11 cellular contexts compared by ENCODE assay signal in the genomic region with DNA sequence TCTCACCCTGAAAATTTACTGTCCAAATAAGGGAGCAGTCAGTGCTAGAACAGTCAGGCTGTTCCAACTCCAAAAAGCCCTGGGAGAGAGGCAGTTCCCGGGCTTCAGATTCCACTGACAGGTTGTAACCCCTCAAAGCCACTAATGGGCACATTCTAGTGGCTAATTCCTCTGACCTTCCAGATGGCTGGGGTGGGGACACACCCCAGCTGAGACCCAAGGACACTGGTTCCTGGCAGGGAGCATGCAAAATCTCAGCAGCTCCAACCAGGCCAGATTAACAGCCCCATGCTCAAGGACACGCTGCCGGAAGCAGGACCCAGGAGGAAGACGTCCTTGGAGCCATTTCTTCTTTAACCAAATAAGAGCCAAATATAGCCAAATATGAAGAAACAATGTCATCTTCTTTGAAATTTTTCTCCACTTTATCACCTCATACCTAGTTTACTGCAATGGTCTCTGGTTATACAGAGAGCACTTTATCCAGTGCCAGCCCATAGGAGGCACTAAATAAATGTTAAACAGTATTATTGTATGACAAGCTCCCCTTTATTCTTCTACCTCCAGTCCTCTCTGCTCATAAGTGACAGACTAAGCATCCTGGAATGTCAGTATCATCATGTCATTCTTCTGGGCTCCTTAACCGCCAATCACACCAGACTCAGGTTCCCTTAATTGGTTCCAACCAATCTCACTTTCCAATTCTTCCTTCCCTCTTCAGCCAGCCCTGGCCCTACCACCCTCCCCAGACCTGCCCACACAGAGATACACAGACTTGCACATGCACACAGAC.
DNase-seq lines count a peak whose midpoint lies in the region; ATAC-seq and TF ChIP-seq lines count a peak whose summit lies in the region.
"Had no signal": no experiment of that assay in that cellular context is flagged by ENCODE, and none has a peak within 500 bp of the region (broad histone marks: within the 10 kb centered on the region; RNA-seq: fewer than 3 reads in every experiment).

No MANE protein-coding gene starts in this region.

- no peaks in the 10 kb centered on the region for H3K9me3 Mint-ChIP-seq in neural crest cell
- H3K9me3 Mint-ChIP-seq: activated T-cell treated with anti-CD3 and anti-CD28 coated beads, Interleukin-2, amount 50 U/mL, for 72 hours; CD4-positive, CD25-positive, alpha-beta regulatory T cell had no signal

- H3K4me3 ChIP-seq in gastroesophageal sphincter, result no peak overlapping the region
- H3K4me3 ChIP-seq in upper lobe of right lung, result no peak overlapping the region

- peaks cover 10% of the 10 kb centered on the region for H3K4me1 Mint-ChIP-seq in neural crest cell
- H3K4me1 Mint-ChIP-seq: CD4-positive, CD25-positive, alpha-beta regulatory T cell had no signal

- no peak for TF ChIP-seq POLR2A in gastroesophageal sphincter (IDR thresholded peaks at IDR 0.05)

- H3K27ac ChIP-seq in gastroesophageal sphincter (peak overlapping the region; percentile 87 to 98 (median 90)), upper lobe of right lung (peak overlapping the region; percentile 51)

- no peaks in the 10 kb centered on the region for H3K27me3 Mint-ChIP-seq in neural crest cell (ENCODE audit: low read depth)

- no peak for DNase-seq in neural crest cell (ENCODE audit: low read depth, low spot score)
- no peak for DNase-seq in upper lobe of right lung
- DNase-seq in D341Med (ENCODE audit: low spot score), result no peak
- no peak for DNase-seq in NCI-H1048 (lab: John Stamatoyannopoulos, UW)
- DNase-seq in GM19238 (ENCODE audit: insufficient read length, low spot score), result no peak
- DNase-seq: activated CD4-positive, alpha-beta T cell treated with anti-CD3 and anti-CD28 coated beads for 48 hours; activated T-cell treated with anti-CD3 and anti-CD28 coated beads, Interleukin-2, amount 50 U/mL, for 72 hours; CD4-positive, CD25-positive, alpha-beta regulatory T cell had no signal

- H3K9me3 ChIP-seq in gastroesophageal sphincter (no peaks in the 10 kb centered on the region), upper lobe of right lung (no peaks in the 10 kb centered on the region)

- ATAC-seq in SK-N-SH treated with all-trans-retinoic acid at 6 μM for 48 hours (peak; percentile 9; the same call in 1 of the 3 replicates), gastroesophageal sphincter (peak; percentile 16), upper lobe of right lung (peak; percentile 74)
- ATAC-seq: activated T-cell treated with anti-CD3 and anti-CD28 coated beads, Interleukin-2, amount 50 U/mL, for 72 hours; esophagus mucosa had no signal

- H3K27me3 ChIP-seq in gastroesophageal sphincter (no peaks in the 10 kb centered on the region), upper lobe of right lung (no peaks in the 10 kb centered on the region)

- TF ChIP-seq CTCF in gastroesophageal sphincter (IDR thresholded peaks at IDR 0.05) (no peak), neural crest cell (conservative IDR thresholded peaks at IDR 0.05) (no peak), upper lobe of right lung (IDR thresholded peaks at IDR 0.05) (no peak)

- H3K27ac Mint-ChIP-seq in neural crest cell (ENCODE audit: unreplicated experiment), result peak overlapping the region; percentile 94
- H3K27ac Mint-ChIP-seq: activated T-cell treated with anti-CD3 and anti-CD28 coated beads, Interleukin-2, amount 50 U/mL, for 72 hours; CD4-positive, CD25-positive, alpha-beta regulatory T cell had no signal

- peaks cover 52 to 100% (median 76%) of the 10 kb centered on the region in 3 donors for H3K4me1 ChIP-seq in gastroesophageal sphincter
- peaks cover 29% of the 10 kb centered on the region for H3K4me1 ChIP-seq in upper lobe of right lung

- TF ChIP-seq EP300 in gastroesophageal sphincter (IDR thresholded peaks at IDR 0.05), result no peak

- intact Hi-C loops in upper lobe of right lung (cut with DNase I), result no loop called here

- no peaks in the 10 kb centered on the region for H3K36me3 ChIP-seq in gastroesophageal sphincter
- no peaks in the 10 kb centered on the region for H3K36me3 ChIP-seq in upper lobe of right lung

- H3K36me3 Mint-ChIP-seq in neural crest cell (ENCODE audit: low read depth), result no peaks in the 10 kb centered on the region
- H3K36me3 Mint-ChIP-seq: CD4-positive, CD25-positive, alpha-beta regulatory T cell had no signal

- WGBS in gastroesophageal sphincter (ENCODE audit: low coverage in 1 of 2), 2 donors, result 38 to 43% methylated on average over 5 of the region's 5 CpGs

- no peak overlapping the region for H3K4me3 Mint-ChIP-seq in neural crest cell
- H3K4me3 Mint-ChIP-seq: activated T-cell treated with anti-CD3 and anti-CD28 coated beads, Interleukin-2, amount 50 U/mL, for 72 hours; CD4-positive, CD25-positive, alpha-beta regulatory T cell had no signal

TF ChIP-seq in SK-N-SH treated with all-trans-retinoic acid at 6 μM for 48 hours, 23 proteins besides CTCF, POLR2A, EP300 and RAD21 (continues in another document):
- TF ChIP-seq, protein P1, sequence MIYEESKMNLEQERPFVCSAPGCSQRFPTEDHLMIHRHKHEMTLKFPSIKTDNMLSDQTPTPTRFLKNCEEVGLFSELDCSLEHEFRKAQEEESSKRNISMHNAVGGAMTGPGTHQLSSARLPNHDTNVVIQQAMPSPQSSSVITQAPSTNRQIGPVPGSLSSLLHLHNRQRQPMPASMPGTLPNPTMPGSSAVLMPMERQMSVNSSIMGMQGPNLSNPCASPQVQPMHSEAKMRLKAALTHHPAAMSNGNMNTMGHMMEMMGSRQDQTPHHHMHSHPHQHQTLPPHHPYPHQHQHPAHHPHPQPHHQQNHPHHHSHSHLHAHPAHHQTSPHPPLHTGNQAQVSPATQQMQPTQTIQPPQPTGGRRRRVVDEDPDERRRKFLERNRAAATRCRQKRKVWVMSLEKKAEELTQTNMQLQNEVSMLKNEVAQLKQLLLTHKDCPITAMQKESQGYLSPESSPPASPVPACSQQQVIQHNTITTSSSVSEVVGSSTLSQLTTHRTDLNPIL (CRISPR knock-in tag; IDR thresholded peaks at IDR 0.05; ENCODE audit: low read depth), result no peak
- TF ChIP-seq BACH2 (CRISPR knock-in tag; IDR thresholded peaks at IDR 0.05; ENCODE audit: borderline replicate concordance) (no peak), ZFP3 (CRISPR knock-in tag; IDR thresholded peaks at IDR 0.05) (no peak), ISL1 (CRISPR knock-in tag; IDR thresholded peaks at IDR 0.05) (no peak), RARB (CRISPR knock-in tag; IDR thresholded peaks at IDR 0.05) (no peak), TCF4 (CRISPR knock-in tag; IDR thresholded peaks at IDR 0.05; ENCODE audit: borderline replicate concordance) (no peak), ZFP30 (CRISPR knock-in tag; IDR thresholded peaks at IDR 0.05) (no peak), OSR1 (CRISPR knock-in tag; IDR thresholded peaks at IDR 0.05) (no peak), PPARA (CRISPR knock-in tag; IDR thresholded peaks at IDR 0.05; ENCODE audit: borderline replicate concordance) (no peak), CSDC2 (CRISPR knock-in tag; IDR thresholded peaks at IDR 0.05) (no peak), ZNF8 (CRISPR knock-in tag; IDR thresholded peaks at IDR 0.05) (no peak), SNAI2 (CRISPR knock-in tag; IDR thresholded peaks at IDR 0.05) (no peak), TOX (CRISPR knock-in tag; IDR thresholded peaks at IDR 0.05; ENCODE audit: borderline replicate concordance) (no peak), ZC3H10 (CRISPR knock-in tag; IDR thresholded peaks at IDR 0.05) (no peak), GLIS3 (CRISPR knock-in tag; IDR thresholded peaks at IDR 0.05) (no peak)
- TF ChIP-seq, protein P2, sequence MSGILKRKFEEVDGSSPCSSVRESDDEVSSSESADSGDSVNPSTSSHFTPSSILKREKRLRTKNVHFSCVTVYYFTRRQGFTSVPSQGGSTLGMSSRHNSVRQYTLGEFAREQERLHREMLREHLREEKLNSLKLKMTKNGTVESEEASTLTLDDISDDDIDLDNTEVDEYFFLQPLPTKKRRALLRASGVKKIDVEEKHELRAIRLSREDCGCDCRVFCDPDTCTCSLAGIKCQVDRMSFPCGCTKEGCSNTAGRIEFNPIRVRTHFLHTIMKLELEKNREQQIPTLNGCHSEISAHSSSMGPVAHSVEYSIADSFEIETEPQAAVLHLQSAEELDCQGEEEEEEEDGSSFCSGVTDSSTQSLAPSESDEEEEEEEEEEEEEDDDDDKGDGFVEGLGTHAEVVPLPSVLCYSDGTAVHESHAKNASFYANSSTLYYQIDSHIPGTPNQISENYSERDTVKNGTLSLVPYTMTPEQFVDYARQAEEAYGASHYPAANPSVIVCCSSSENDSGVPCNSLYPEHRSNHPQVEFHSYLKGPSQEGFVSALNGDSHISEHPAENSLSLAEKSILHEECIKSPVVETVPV (CRISPR knock-in tag; IDR thresholded peaks at IDR 0.05), result no peak
- TF ChIP-seq, protein P3, sequence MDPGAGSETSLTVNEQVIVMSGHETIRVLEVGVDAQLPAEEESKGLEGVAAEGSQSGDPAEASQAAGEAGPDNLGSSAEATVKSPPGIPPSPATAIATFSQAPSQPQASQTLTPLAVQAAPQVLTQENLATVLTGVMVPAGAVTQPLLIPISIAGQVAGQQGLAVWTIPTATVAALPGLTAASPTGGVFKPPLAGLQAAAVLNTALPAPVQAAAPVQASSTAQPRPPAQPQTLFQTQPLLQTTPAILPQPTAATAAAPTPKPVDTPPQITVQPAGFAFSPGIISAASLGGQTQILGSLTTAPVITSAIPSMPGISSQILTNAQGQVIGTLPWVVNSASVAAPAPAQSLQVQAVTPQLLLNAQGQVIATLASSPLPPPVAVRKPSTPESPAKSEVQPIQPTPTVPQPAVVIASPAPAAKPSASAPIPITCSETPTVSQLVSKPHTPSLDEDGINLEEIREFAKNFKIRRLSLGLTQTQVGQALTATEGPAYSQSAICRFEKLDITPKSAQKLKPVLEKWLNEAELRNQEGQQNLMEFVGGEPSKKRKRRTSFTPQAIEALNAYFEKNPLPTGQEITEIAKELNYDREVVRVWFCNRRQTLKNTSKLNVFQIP (CRISPR knock-in tag; IDR thresholded peaks at IDR 0.05; ENCODE audit: borderline replicate concordance, low read depth), result no peak
- TF ChIP-seq, protein P4, sequence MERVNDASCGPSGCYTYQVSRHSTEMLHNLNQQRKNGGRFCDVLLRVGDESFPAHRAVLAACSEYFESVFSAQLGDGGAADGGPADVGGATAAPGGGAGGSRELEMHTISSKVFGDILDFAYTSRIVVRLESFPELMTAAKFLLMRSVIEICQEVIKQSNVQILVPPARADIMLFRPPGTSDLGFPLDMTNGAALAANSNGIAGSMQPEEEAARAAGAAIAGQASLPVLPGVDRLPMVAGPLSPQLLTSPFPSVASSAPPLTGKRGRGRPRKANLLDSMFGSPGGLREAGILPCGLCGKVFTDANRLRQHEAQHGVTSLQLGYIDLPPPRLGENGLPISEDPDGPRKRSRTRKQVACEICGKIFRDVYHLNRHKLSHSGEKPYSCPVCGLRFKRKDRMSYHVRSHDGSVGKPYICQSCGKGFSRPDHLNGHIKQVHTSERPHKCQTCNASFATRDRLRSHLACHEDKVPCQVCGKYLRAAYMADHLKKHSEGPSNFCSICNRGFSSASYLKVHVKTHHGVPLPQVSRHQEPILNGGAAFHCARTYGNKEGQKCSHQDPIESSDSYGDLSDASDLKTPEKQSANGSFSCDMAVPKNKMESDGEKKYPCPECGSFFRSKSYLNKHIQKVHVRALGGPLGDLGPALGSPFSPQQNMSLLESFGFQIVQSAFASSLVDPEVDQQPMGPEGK (CRISPR knock-in tag; IDR thresholded peaks at IDR 0.05; ENCODE audit: borderline replicate concordance), result no peak

Comparison
In these comparisons a context has a peak if more than half of its experiments do, and no peak if none do; other contexts are left out.
1. ATAC-seq: peak in every context shown above with its lines; median percentile 74 in upper lobe of right lung; 16 in gastroesophageal sphincter; 9 in SK-N-SH treated with all-trans-retinoic acid at 6 μM for 48 hours.